Comparison of ENCODE assay signal across 20 cellular contexts in the genomic region with DNA sequence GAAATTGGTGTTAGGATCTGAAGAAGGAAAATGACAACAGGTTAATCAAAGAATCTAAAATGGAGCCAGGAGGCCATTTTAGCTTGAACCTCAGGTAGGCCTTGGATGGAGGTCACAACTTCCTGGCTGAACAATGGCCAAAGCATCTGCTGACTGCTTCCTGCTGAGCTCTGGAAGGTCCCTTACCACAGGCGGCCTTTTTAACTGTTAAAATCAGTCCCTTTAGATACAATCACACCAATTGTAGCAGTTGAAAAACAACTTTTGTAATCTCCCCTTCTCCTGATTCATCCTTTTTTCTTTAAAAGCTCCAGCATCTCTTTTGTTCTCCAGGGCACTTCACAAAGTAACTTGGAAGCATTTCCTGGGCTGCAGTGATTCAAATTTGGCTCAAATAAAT.
"Had no signal": no experiment of that assay in that cellular context is flagged by ENCODE, and none has a peak within 500 bp of the region (broad histone marks: within the 10 kb centered on the region; RNA-seq: fewer than 3 reads in every experiment).

No MANE protein-coding gene starts in this region.

- ATAC-seq: activated CD8-positive, alpha-beta T cell treated with anti-CD3 and anti-CD28 coated beads for 36 hours; esophagus mucosa; natural killer cell; right cardiac atrium; T-helper 17 cell had no signal

- H3K4me1 ChIP-seq: left ventricle myocardium inferior, tibial artery had no signal

- H3K27me3 ChIP-seq: tibial artery had no signal

- H3K9me3 ChIP-seq: left ventricle myocardium inferior, tibial artery had no signal

- DNase-seq: activated CD4-positive, alpha-beta T cell treated with anti-CD3 and anti-CD28 coated beads for 4 hours; activated CD8-positive, alpha-beta memory T cell treated with anti-CD3 and anti-CD28 coated beads, Interleukin-2, amount 50 U/mL, for 4 hours; activated CD8-positive, alpha-beta T cell treated with anti-CD3 and anti-CD28 coated beads for 36 hours; activated gamma-delta T cell; activated T-cell treated with anti-CD3 and anti-CD28 coated beads, Interleukin-2, amount 50 U/mL, for 48 hours; amniotic stem cell; hypothalamus; left ventricle myocardium inferior; natural killer cell; right cardiac atrium; stimulated activated CD4-positive, alpha-beta T cell treated with anti-CD3 and anti-CD28 coated beads, Interleukin-15, amount 100 ng/mL, for 24 hours; stimulated activated CD4-positive, alpha-beta T cell treated with anti-CD3 and anti-CD28 coated beads, Interleukin-4, amount 100 ng/mL, for 24 hours; stimulated activated naive CD4-positive, alpha-beta T cell; T-helper 17 cell; tibial artery had no signal

- H3K36me3 ChIP-seq: left ventricle myocardium inferior had no signal

- H3K4me3 ChIP-seq: left ventricle myocardium inferior, skin epidermis, tibial artery had no signal

- H3K27ac ChIP-seq: left ventricle myocardium inferior, skin epidermis, tibial artery had no signal

- FAIRE-seq: colon, endometrium, keratinocyte had no signal
